In the genomic region with DNA sequence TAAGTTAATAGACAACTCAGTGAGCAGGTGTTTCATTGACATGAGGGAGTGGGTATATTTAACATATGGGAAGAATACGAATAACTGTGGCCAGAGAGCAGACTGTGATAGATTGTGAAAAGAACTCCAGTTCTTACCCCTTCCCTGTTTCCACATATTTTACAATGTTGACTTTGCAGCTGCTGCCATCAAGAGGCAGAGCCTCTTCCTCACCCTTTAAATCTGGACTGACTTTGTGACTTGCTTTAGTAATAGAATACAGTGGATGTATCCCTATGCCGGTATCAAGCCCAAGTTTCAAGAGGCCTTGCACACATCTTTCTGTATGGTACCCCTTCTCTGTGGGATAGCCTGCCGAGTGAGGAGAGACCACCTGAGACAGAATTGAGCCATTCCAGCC, we compare ENCODE assay signal across 1 cellular context.
TF ChIP-seq lines count a peak whose summit lies in the region.

No MANE protein-coding gene starts in this region.

TF ChIP-seq in Ishikawa, 13 proteins besides CTCF, POLR2A, EP300 and RAD21 (continued from another document):
- TF ChIP-seq, protein P1, sequence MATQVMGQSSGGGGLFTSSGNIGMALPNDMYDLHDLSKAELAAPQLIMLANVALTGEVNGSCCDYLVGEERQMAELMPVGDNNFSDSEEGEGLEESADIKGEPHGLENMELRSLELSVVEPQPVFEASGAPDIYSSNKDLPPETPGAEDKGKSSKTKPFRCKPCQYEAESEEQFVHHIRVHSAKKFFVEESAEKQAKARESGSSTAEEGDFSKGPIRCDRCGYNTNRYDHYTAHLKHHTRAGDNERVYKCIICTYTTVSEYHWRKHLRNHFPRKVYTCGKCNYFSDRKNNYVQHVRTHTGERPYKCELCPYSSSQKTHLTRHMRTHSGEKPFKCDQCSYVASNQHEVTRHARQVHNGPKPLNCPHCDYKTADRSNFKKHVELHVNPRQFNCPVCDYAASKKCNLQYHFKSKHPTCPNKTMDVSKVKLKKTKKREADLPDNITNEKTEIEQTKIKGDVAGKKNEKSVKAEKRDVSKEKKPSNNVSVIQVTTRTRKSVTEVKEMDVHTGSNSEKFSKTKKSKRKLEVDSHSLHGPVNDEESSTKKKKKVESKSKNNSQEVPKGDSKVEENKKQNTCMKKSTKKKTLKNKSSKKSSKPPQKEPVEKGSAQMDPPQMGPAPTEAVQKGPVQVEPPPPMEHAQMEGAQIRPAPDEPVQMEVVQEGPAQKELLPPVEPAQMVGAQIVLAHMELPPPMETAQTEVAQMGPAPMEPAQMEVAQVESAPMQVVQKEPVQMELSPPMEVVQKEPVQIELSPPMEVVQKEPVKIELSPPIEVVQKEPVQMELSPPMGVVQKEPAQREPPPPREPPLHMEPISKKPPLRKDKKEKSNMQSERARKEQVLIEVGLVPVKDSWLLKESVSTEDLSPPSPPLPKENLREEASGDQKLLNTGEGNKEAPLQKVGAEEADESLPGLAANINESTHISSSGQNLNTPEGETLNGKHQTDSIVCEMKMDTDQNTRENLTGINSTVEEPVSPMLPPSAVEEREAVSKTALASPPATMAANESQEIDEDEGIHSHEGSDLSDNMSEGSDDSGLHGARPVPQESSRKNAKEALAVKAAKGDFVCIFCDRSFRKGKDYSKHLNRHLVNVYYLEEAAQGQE (IDR thresholded peaks at IDR 0.05; ENCODE audit: low read depth), result no peak
- TF ChIP-seq, protein P2, sequence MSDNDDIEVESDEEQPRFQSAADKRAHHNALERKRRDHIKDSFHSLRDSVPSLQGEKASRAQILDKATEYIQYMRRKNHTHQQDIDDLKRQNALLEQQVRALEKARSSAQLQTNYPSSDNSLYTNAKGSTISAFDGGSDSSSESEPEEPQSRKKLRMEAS (IDR thresholded peaks at IDR 0.05), result no peak
